Comparison of ENCODE assay signal across 31 cellular contexts in the genomic region with DNA sequence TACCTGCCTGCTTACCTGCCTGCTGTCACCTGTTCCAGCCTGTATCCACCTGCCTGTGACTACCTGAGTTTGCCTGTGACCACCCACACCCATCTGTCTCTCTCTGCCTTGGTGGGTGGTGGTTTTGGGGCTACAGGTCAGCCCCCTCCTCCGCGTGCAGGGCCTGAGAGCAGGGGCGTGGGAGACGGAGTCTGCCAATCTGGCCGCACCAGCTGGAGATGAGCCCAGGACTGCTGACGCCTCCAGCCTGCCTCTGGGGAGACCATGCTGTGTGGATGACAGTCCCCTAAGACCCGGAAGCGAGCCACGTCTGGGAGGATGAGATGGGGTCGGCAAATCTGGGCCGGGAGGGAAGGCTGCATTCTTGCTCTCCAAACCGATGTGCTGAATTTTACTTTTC. TPM values are rescaled to one million over a fixed set of nuclear protein-coding genes. Genes with fewer than 3 reads are reported as not detected.
DNase-seq lines count a peak whose midpoint lies in the region; ATAC-seq, FAIRE-seq and TF ChIP-seq lines count a peak whose summit lies in the region.
"Had no signal": no experiment of that assay in that cellular context is flagged by ENCODE, and none has a peak within 500 bp of the region (broad histone marks: within the 10 kb centered on the region; RNA-seq: fewer than 3 reads in every experiment).

No MANE protein-coding gene starts in this region.

- H3K4me3 ChIP-seq in NB4 (ENCODE audit: low read depth, low read length) (no peak overlapping the region), K562 (no peak overlapping the region), osteoblast (ENCODE audit: insufficient read depth, low read length) (peak overlapping the region; percentile 51)
- H3K4me3 ChIP-seq: left ventricle myocardium inferior, Peyer's patch, thyroid gland, uterus had no signal

- H4K20me1 ChIP-seq in K562 (replicated peaks; ENCODE audit: control insufficient read depth, insufficient read depth, low read length) (peaks cover 25% of the 10 kb centered on the region), osteoblast (ENCODE audit: insufficient read depth, low read length) (peaks cover 2% of the 10 kb centered on the region)

- no peaks in the 10 kb centered on the region for H3K79me2 ChIP-seq in K562 (ENCODE audit: control insufficient read depth, insufficient read depth, low read length)
- no peaks in the 10 kb centered on the region for H3K79me2 ChIP-seq in osteoblast (ENCODE audit: insufficient read depth, low read length)

- TF ChIP-seq POLR2A in NB4 (IDR thresholded peaks at IDR 0.05; ENCODE audit: extremely low read depth, insufficient read length) = no peak
- TF ChIP-seq POLR2A in K562 (conservative IDR thresholded peaks at IDR 0.05) = no peak

- H3K4me2 ChIP-seq in K562 (ENCODE audit: insufficient read depth, low read length) (no peak overlapping the region), osteoblast (ENCODE audit: insufficient read depth, low read length) (peak overlapping the region; percentile 63)

- peaks cover 20 to 46% of the 10 kb centered on the region in 2 experiments; a peak in 4 of 5 replicates for H3K27me3 ChIP-seq in K562 (ENCODE audit: control insufficient read depth in 2 of 2, insufficient read depth in 2 of 2, low read length in 2 of 2)
- peaks cover 16% of the 10 kb centered on the region for H3K27me3 ChIP-seq in osteoblast (ENCODE audit: insufficient read depth, low read length)
- H3K27me3 ChIP-seq: thyroid gland had no signal

- peak; percentile 18 to 66 for DNase-seq in NCI-H524 (lab: John Stamatoyannopoulos, UW)
- no peak for DNase-seq in NCI-H524 treated with DMSO at 0.1 percent for 48 hours (lab: John Stamatoyannopoulos, UW)
- DNase-seq in NB4 (ENCODE audit: low read depth) = peak; percentile 33
- DNase-seq in K562 (ENCODE audit: extremely low read depth in 1 of 4, low spot score in 3 of 4) = no peak
- peak; percentile 91 for DNase-seq in osteoblast (ENCODE audit: insufficient read length, low spot score, missing footprints)
- no peak for DNase-seq in GM10266 (ENCODE audit: extremely low spot score)
- no peak for DNase-seq in ecto neural progenitor cell (ENCODE audit: low spot score)
- no peak for DNase-seq in GM19238 (ENCODE audit: insufficient read length, low spot score)
- DNase-seq: 8988T; activated CD4-positive, alpha-beta T cell treated with anti-CD3 and anti-CD28 coated beads, Interleukin-2, amount 10 ng/mL, durations not matched to agents 24 days and 14 days; activated effector memory CD4-positive, alpha-beta T cell treated with anti-CD3 and anti-CD28 coated beads, Interleukin-2, amount 50 U/mL, for 16 hours; activated naive CD8-positive, alpha-beta T cell treated with anti-CD3 and anti-CD28 coated beads for 36 hours; activated T-cell treated with anti-CD3 and anti-CD28 coated beads, Interleukin-2, amount 50 U/mL, for 1 hour; Calu3; erythroblast; left ventricle myocardium inferior; NCI-H1092 treated with DMSO at 0.1 percent for 48 hours; NCI-H1694 treated with DMSO at 0.1 percent for 48 hours; NCI-H526; Peyer's patch; stimulated activated CD4-positive, alpha-beta T cell treated with anti-CD3 and anti-CD28 coated beads, Interleukin-12 subunit alpha, Interleukin-12 subunit beta, amount 100 ng/mL, for 4 hours; stimulated activated CD4-positive, alpha-beta T cell treated with anti-CD3 and anti-CD28 coated beads, Interleukin-2, amount 100 ng/mL, for 48 hours; stimulated activated naive CD8-positive, alpha-beta T cell treated with anti-CD3 and anti-CD28 coated beads, Interleukin-15, amount 100 ng/mL, for 72 hours; thyroid gland; uterus had no signal

- CTCF ChIA-PET in K562 (lab: Yijun Ruan, JAX; ENCODE audit: low intra/inter-chr PET ratio) = interaction anchor here (1.1 to 3.8 kb wide), 3 partner anchors 9 to 365 kb away, joined by 4 to 54 read pairs (median 6); no protein-coding TSS in a partner anchor

- no peaks in the 10 kb centered on the region for H3K9me3 ChIP-seq in K562 (replicated peaks; ENCODE audit: control insufficient read depth, insufficient read depth, low read depth, low read length)
- no peaks in the 10 kb centered on the region for H3K9me3 ChIP-seq in osteoblast (ENCODE audit: low read depth, low read length)
- H3K9me3 ChIP-seq: left ventricle myocardium inferior, Peyer's patch, thyroid gland, uterus had no signal

- no peak overlapping the region for H2AFZ ChIP-seq in K562 (ENCODE audit: low read depth, low read length)
- H2AFZ ChIP-seq in osteoblast (ENCODE audit: low read length) = no peak overlapping the region

- no peak for ATAC-seq in K562
- ATAC-seq: sciatic nerve; stimulated activated naive CD8-positive, alpha-beta T cell treated with anti-CD3 and anti-CD28 coated beads, Interleukin-15, amount 100 ng/mL, for 72 hours; WTC11 had no signal

- FAIRE-seq in K562 (lab: Jason Lieb, UNC) = no peak
- FAIRE-seq: GM12891, islet of Langerhans had no signal

- no peak for TF ChIP-seq CTCF in NB4 (IDR thresholded peaks at IDR 0.05; ENCODE audit: low read depth, low read length)
- no peak for TF ChIP-seq CTCF in K562 (IDR thresholded peaks at IDR 0.05 in 2 of 3, conservative IDR thresholded peaks at IDR 0.05 in 1 of 3; ENCODE audit: insufficient read depth in 2 of 3, low read depth in 1 of 3, low read length in 3 of 3)
- no peak for TF ChIP-seq CTCF in osteoblast (IDR thresholded peaks at IDR 0.05; ENCODE audit: extremely low read depth, low read depth, low read length)
- TF ChIP-seq CTCF in GM10266 (IDR thresholded peaks at IDR 0.05; ENCODE audit: control insufficient read depth, insufficient read depth, low read depth, missing control alignments) = no peak

- no peak for TF ChIP-seq EP300 in K562 (IDR thresholded peaks at IDR 0.05; ENCODE audit: low read length)

- no peak overlapping the region for H3K27ac ChIP-seq in K562 (ENCODE audit: extremely low read depth, low read depth, low read length)
- H3K27ac ChIP-seq in osteoblast (ENCODE audit: low read depth, low read length) = no peak overlapping the region
- H3K27ac ChIP-seq: C4-2B, left ventricle myocardium inferior, Peyer's patch, thyroid gland, uterus had no signal

- H3K9ac ChIP-seq in K562 (ENCODE audit: insufficient read depth in 1 of 2, low read depth in 2 of 2, low read length in 2 of 2) = no peak overlapping the region

- in situ Hi-C loops in K562 (cut with MboI) = loop anchor here (5.0 kb wide), 2 partner anchors 312 to 927 kb away; no protein-coding TSS in a partner anchor

- BruUV-seq in K562 (replicated peaks; lab: Mats Ljungman, UMichigan) = no TSS peak

- H3K9me1 ChIP-seq in K562 (ENCODE audit: control insufficient read depth, insufficient read depth, low read length) = no peaks in the 10 kb centered on the region

- intact Hi-C loops in K562 (cut with micrococcal nuclease) = no loop called here

- WGBS in K562 (ENCODE audit: insufficient coverage, low coverage, missing lambda C conversion rate) = 2% methylated on average over 11 of the region's 12 CpGs

- no peaks in the 10 kb centered on the region for H3K36me3 ChIP-seq in K562 (ENCODE audit: control insufficient read depth, insufficient read depth, low read length)
- no peaks in the 10 kb centered on the region for H3K36me3 ChIP-seq in osteoblast (ENCODE audit: insufficient read depth, low read length)
- H3K36me3 ChIP-seq: left ventricle myocardium inferior, Peyer's patch, thyroid gland, uterus had no signal

- H3K4me1 ChIP-seq in K562 (replicated peaks in 1 of 2; ENCODE audit: control insufficient read depth in 2 of 2, insufficient read depth in 2 of 2, low read length in 2 of 2) (peaks cover 0 to 21% of the 10 kb centered on the region in 2 experiments; a peak in 2 of 5 replicates), osteoblast (ENCODE audit: insufficient read depth, low read length) (peaks cover 31% of the 10 kb centered on the region)
- H3K4me1 ChIP-seq: Peyer's patch, uterus had no signal

- no peak for TF ChIP-seq RAD21 in K562 (CRISPR knock-in tag; conservative IDR thresholded peaks at IDR 0.05 in 1 of 2, IDR thresholded peaks at IDR 0.05 in 1 of 2)

- POLR2A ChIA-PET in K562 (lab: Yijun Ruan, JAX) = interaction anchor here (0.6 to 0.8 kb wide), 2 partner anchors 16 to 573 kb away, joined by 3 to 4 read pairs; partner anchors contain the start of gene KCTD15

TF ChIP-seq in K562, 482 proteins besides CTCF, POLR2A, EP300 and RAD21:
- TF ChIP-seq, protein P1, sequence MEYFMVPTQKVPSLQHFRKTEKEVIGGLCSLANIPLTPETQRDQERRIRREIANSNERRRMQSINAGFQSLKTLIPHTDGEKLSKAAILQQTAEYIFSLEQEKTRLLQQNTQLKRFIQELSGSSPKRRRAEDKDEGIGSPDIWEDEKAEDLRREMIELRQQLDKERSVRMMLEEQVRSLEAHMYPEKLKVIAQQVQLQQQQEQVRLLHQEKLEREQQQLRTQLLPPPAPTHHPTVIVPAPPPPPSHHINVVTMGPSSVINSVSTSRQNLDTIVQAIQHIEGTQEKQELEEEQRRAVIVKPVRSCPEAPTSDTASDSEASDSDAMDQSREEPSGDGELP (CRISPR knock-in tag; IDR thresholded peaks at IDR 0.05; ENCODE audit: borderline replicate concordance) = peak; percentile 20; the same call in 1 of the 2 replicates
- TF ChIP-seq MTA2 (IDR thresholded peaks at IDR 0.05; ENCODE audit: low read depth) (no peak), CBX5 (IDR thresholded peaks at IDR 0.05; ENCODE audit: borderline replicate concordance, low read depth) (no peak)

RNA-seq across cellular contexts. Expression of gene KCTD15, which starts 15.9 kb away (rescaled TPM):
- 22.8 and 48.8 TPM in 2 replicates for total RNA-seq in K562 (2011; cell fraction: chromatin; rRNA removed; ENCODE audit: low replicate concordance)
- 33.6 and 36.5 TPM in 2 replicates for total RNA-seq in K562 (2011; cell fraction: nucleolus; rRNA removed)
- total RNA-seq in K562 (2011; cell fraction: nucleoplasm; rRNA removed) = 23.7 and 24.2 TPM in 2 replicates
- total RNA-seq in K562 (2014; rRNA removed) (42.0 and 46.5 TPM in 2 replicates), K562 (2014; rRNA removed; fragmentation: Illumina TruSeq; extraction: Trizol) (6.0 and 6.7 TPM in 2 replicates), K562 (2015; rRNA removed; fragmentation: Illumina TruSeq; extraction: Trizol) (11.8 and 14.4 TPM in 2 replicates), K562 (2021) (26.5 and 29.7 TPM in 2 replicates), osteoblast (39.5 and 55.7 TPM in 2 replicates)
- polyA plus RNA-seq in K562 (2011; rRNA removed) (14.2 and 19.8 TPM in 2 replicates), K562 (2014; fragmentation: Illumina TruSeq; extraction: Trizol) (10.1 and 25.5 TPM in 2 replicates), K562 (2014; fragmentation: Nextera tagmentation; extraction: Ambion mirVana) (1 to 10 TPM; 1.7 TPM), K562 (2014; rRNA removed) (31.2 and 49.0 TPM in 2 replicates)
- polyA plus RNA-seq in K562 (2011; cell fraction: cytosol; rRNA removed) = 25.0 and 63.1 TPM in 2 replicates
- polyA plus RNA-seq in K562 (2011; cell fraction: nucleus; rRNA removed) = 52.6 and 84.5 TPM in 2 replicates
- 20.4 and 37.0 TPM in 2 replicates for polyA plus RNA-seq in K562 (2012)
- 6.6 and 9.7 TPM in 2 replicates for polyA minus RNA-seq in K562 (2011; rRNA and poly(A)+ RNA removed)
- 12.0 and 13.4 TPM in 2 replicates for polyA minus RNA-seq in K562 (2011; cell fraction: cytosol; rRNA and poly(A)+ RNA removed)
- polyA minus RNA-seq in K562 (2011; cell fraction: nucleus; rRNA and poly(A)+ RNA removed) = 9.3 and 10.2 TPM in 2 replicates
- polyA plus RNA-seq: IgD-negative memory B cell had no signal

Comparison
In these comparisons a context has a peak if more than half of its experiments do, and no peak if none do; other contexts are left out.
1. DNase-seq: peak in NCI-H524 (2 of 2), NB4 (single experiment) and osteoblast (single experiment); none in NCI-H524 treated with DMSO at 0.1 percent for 48 hours (single experiment), K562 (0 of 4), GM10266 (single experiment), ecto neural progenitor cell (single experiment) and GM19238 (single experiment).